1 cellular context compared by ENCODE assay signal in genomic region chr5:71455427-71456361, GRCh38.
A peak's percentile ranks its signal among the peaks of the same experiment; 100 is the strongest.
TF ChIP-seq lines count a peak whose summit lies in the region.

TSS of gene BDP1 (plus strand) at chr5:71455651. CDS start at chr5:71455878, 227 bp downstream.

TF ChIP-seq in HepG2, 621 proteins besides CTCF, POLR2A, EP300 and RAD21 (continued from another document and continues in another):
- TF ChIP-seq DMTF1 (CRISPR knock-in tag; IDR thresholded peaks at IDR 0.05): no peak
- TF ChIP-seq NFRKB (IDR thresholded peaks at IDR 0.05): peak; percentile 11; the same call in 1 of the 2 replicates
- peak; percentile 84 for TF ChIP-seq SALL1 (CRISPR knock-in tag; IDR thresholded peaks at IDR 0.05)
- peak; percentile 76 for TF ChIP-seq HNRNPLL (IDR thresholded peaks at IDR 0.05; ENCODE audit: low read depth, low read length, poor library complexity, severe bottlenecking)
- no peak for TF ChIP-seq HNRNPH1 (optimal IDR thresholded peaks at IDR 0.05; ENCODE audit: low read depth, low read length)
- 0 out of 2 replicates have a peak, but pooled peaks have one; percentile 57 for TF ChIP-seq ZNF749 (CRISPR knock-in tag; IDR thresholded peaks at IDR 0.05; ENCODE audit: borderline replicate concordance)
- 0 out of 2 replicates have a peak, but pooled peaks have one; percentile 52 for TF ChIP-seq ZNF264 (CRISPR knock-in tag; IDR thresholded peaks at IDR 0.05)
- TF ChIP-seq ZNF766 (CRISPR knock-in tag; IDR thresholded peaks at IDR 0.05; ENCODE audit: borderline replicate concordance): no peak; the same call in 1 of the 2 replicates
- no peak for TF ChIP-seq SSRP1 (CRISPR knock-in tag; IDR thresholded peaks at IDR 0.05)
- peak; percentile 72 for TF ChIP-seq ZNF770 (CRISPR knock-in tag; IDR thresholded peaks at IDR 0.05)
- TF ChIP-seq SNAPC2 (CRISPR knock-in tag; IDR thresholded peaks at IDR 0.05): peak; percentile 53; the same call in 1 of the 2 replicates
- no peak for TF ChIP-seq REL (CRISPR knock-in tag; conservative IDR thresholded peaks at IDR 0.05)
- no peak for TF ChIP-seq ZNF570 (CRISPR knock-in tag; IDR thresholded peaks at IDR 0.05; ENCODE audit: borderline replicate concordance)
- no peak for TF ChIP-seq MAFG (CRISPR knock-in tag; IDR thresholded peaks at IDR 0.05)
- TF ChIP-seq CCDC6 (CRISPR knock-in tag; IDR thresholded peaks at IDR 0.05): no peak
- TF ChIP-seq ZSCAN25 (CRISPR knock-in tag; IDR thresholded peaks at IDR 0.05): peak; percentile 25; the same call in 1 of the 2 replicates
- 0 out of 2 replicates have a peak, but pooled peaks have one; percentile 37 for TF ChIP-seq SAFB2 (CRISPR knock-in tag; IDR thresholded peaks at IDR 0.05; ENCODE audit: borderline replicate concordance, low read depth)
- no peak for TF ChIP-seq PITX1 (CRISPR knock-in tag; IDR thresholded peaks at IDR 0.05)
- no peak for TF ChIP-seq IRX3 (CRISPR knock-in tag; IDR thresholded peaks at IDR 0.05; ENCODE audit: borderline replicate concordance, low read depth)
- no peak; the same call in 1 of the 2 replicates for TF ChIP-seq NCOR1 (IDR thresholded peaks at IDR 0.05; ENCODE audit: borderline replicate concordance, low read length)
- no peak for TF ChIP-seq ZNF780A (CRISPR knock-in tag; IDR thresholded peaks at IDR 0.05)
- no peak for TF ChIP-seq HOXA7 (CRISPR knock-in tag; IDR thresholded peaks at IDR 0.05)
- TF ChIP-seq GLI4 (CRISPR knock-in tag; IDR thresholded peaks at IDR 0.05; ENCODE audit: borderline replicate concordance): peak; percentile 96
- TF ChIP-seq ZHX2 (IDR thresholded peaks at IDR 0.05; ENCODE audit: low read depth): peak; percentile 97
- TF ChIP-seq ZHX2 (CRISPR knock-in tag; IDR thresholded peaks at IDR 0.05; ENCODE audit: borderline replicate concordance): no peak
- TF ChIP-seq KLF11 (CRISPR knock-in tag; IDR thresholded peaks at IDR 0.05): no peak
- peak; percentile 85 for TF ChIP-seq ZNF782 (CRISPR knock-in tag; IDR thresholded peaks at IDR 0.05; ENCODE audit: borderline replicate concordance)
- TF ChIP-seq ZNF263 (CRISPR knock-in tag; IDR thresholded peaks at IDR 0.05): peak; percentile 36; the same call in 1 of the 2 replicates
- peak; percentile 89; the same call in 1 of the 2 replicates for TF ChIP-seq ZSCAN31 (CRISPR knock-in tag; IDR thresholded peaks at IDR 0.05; ENCODE audit: low read depth)
- TF ChIP-seq ZNF879 (CRISPR knock-in tag; IDR thresholded peaks at IDR 0.05): no peak
- TF ChIP-seq ZKSCAN8 (CRISPR knock-in tag; IDR thresholded peaks at IDR 0.05; ENCODE audit: borderline replicate concordance): peak; percentile 30; the same call in 1 of the 2 replicates
- TF ChIP-seq MXI1 (IDR thresholded peaks at IDR 0.05; ENCODE audit: borderline replicate concordance, low read depth, low read length): peak; percentile 92; the same call in 2 of the 3 replicates
- no peak for TF ChIP-seq CCAR2 (optimal IDR thresholded peaks at IDR 0.05; ENCODE audit: low read depth, low read length)
- TF ChIP-seq ETV5 (CRISPR knock-in tag; IDR thresholded peaks at IDR 0.05; ENCODE audit: borderline replicate concordance): no peak
- TF ChIP-seq MYC (CRISPR knock-in tag; IDR thresholded peaks at IDR 0.05; ENCODE audit: borderline replicate concordance): peak; percentile 68
- peak; percentile 41; the same call in 1 of the 2 replicates for TF ChIP-seq THAP8 (CRISPR knock-in tag; IDR thresholded peaks at IDR 0.05; ENCODE audit: borderline replicate concordance)
- TF ChIP-seq ZNF549 (CRISPR knock-in tag; IDR thresholded peaks at IDR 0.05): no peak
- TF ChIP-seq ONECUT2 (CRISPR knock-in tag; IDR thresholded peaks at IDR 0.05): 0 out of 2 replicates have a peak, but pooled peaks have one; percentile 42
- TF ChIP-seq ZFYVE20 (CRISPR knock-in tag; IDR thresholded peaks at IDR 0.05; ENCODE audit: borderline replicate concordance, low read depth): no peak
- no peak for TF ChIP-seq KLF13 (CRISPR knock-in tag; IDR thresholded peaks at IDR 0.05)
- peak; percentile 27 to 64; a peak in 1 of 4 replicates for TF ChIP-seq KLF16 (CRISPR knock-in tag; IDR thresholded peaks at IDR 0.05)
- peak; percentile 99 for TF ChIP-seq CEBPB (IDR thresholded peaks at IDR 0.05; ENCODE audit: borderline replicate concordance, low read depth, low read length)
- no peak for TF ChIP-seq STAT6 (CRISPR knock-in tag; IDR thresholded peaks at IDR 0.05; ENCODE audit: borderline replicate concordance)
- no peak for TF ChIP-seq CSRNP2 (CRISPR knock-in tag; conservative IDR thresholded peaks at IDR 0.05; ENCODE audit: low read depth)
- TF ChIP-seq ZBTB3 (CRISPR knock-in tag; IDR thresholded peaks at IDR 0.05; ENCODE audit: borderline replicate concordance, low read depth): peak; percentile 71; the same call in 1 of the 2 replicates
- TF ChIP-seq ZNF34 (CRISPR knock-in tag; IDR thresholded peaks at IDR 0.05; ENCODE audit: borderline replicate concordance): no peak
- TF ChIP-seq BHLHE40 (IDR thresholded peaks at IDR 0.05; ENCODE audit: low read length): no peak; the same call in 1 of the 2 replicates
- TF ChIP-seq MNT (IDR thresholded peaks at IDR 0.05): peak; percentile 30; the same call in 1 of the 2 replicates
- TF ChIP-seq ZNF30 (CRISPR knock-in tag; IDR thresholded peaks at IDR 0.05): no peak
